19 cellular contexts compared by ENCODE assay signal in the genomic region with DNA sequence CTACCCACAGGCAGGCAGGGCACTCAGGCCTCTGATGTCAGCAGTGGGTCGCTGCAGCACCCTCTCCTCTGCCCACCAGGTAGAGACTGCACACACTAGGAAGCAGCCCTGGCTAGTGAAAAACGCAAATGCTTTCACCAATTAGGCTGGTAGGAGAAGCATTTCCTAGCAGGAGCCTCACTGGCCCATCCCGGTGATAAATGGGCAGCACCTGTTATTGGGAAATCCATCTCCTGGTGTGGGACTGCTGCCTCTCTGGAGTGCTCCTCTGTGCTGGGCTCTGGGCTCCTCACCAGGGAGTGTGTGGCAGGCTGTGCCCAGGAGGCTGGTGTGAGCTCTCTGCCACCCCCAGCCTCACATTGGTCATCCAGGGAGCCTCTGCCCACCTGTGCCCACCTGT.
"Had no signal": no experiment of that assay in that cellular context is flagged by ENCODE, and none has a peak within 500 bp of the region (broad histone marks: within the 10 kb centered on the region; RNA-seq: fewer than 3 reads in every experiment).

No MANE protein-coding gene starts in this region.

- H3K9me3 Mint-ChIP-seq: activated naive CD8-positive, alpha-beta T cell treated with anti-CD3 and anti-CD28 coated beads, Interleukin-2, amount 10 ng/mL, durations not matched to agents 7 days and 5 days; activated T-helper 1 cell treated with anti-CD3 and anti-CD28 coated beads, Interleukin-12 subunit alpha, Interleukin-12 subunit beta, Interleukin-2, Interleukin-4 antibody, amounts not matched to agents 30 ng/mL and 10 ng/mL and 1 ng/mL, durations not matched to agents 14 hours and 24 hours and 36 hours; naive thymus-derived CD8-positive, alpha-beta T cell; T-helper 1 cell treated with Interleukin-12 subunit alpha and Interleukin-12 subunit beta and Interleukin-4 antibody, amounts not matched to agents 30 μg/mL and 1 μg/mL, for 36 hours had no signal

- H3K4me3 Mint-ChIP-seq: activated naive CD8-positive, alpha-beta T cell treated with anti-CD3 and anti-CD28 coated beads, Interleukin-2, amount 10 ng/mL, durations not matched to agents 7 days and 5 days; activated T-helper 1 cell treated with anti-CD3 and anti-CD28 coated beads, Interleukin-12 subunit alpha, Interleukin-12 subunit beta, Interleukin-2, Interleukin-4 antibody, amounts not matched to agents 30 ng/mL and 10 ng/mL and 1 ng/mL, durations not matched to agents 14 hours and 24 hours and 36 hours; naive thymus-derived CD8-positive, alpha-beta T cell; T-helper 1 cell treated with Interleukin-12 subunit alpha and Interleukin-12 subunit beta and Interleukin-4 antibody, amounts not matched to agents 30 μg/mL and 1 μg/mL, for 36 hours had no signal

- H3K36me3 ChIP-seq: heart right ventricle, ovary, sigmoid colon, spleen, thyroid gland had no signal

- H3K27me3 Mint-ChIP-seq: activated naive CD8-positive, alpha-beta T cell treated with anti-CD3 and anti-CD28 coated beads, Interleukin-2, amount 10 ng/mL, durations not matched to agents 7 days and 5 days; naive thymus-derived CD8-positive, alpha-beta T cell had no signal

- DNase-seq: activated CD4-positive, alpha-beta T cell treated with anti-CD3 and anti-CD28 coated beads for 1 hour; activated naive CD8-positive, alpha-beta T cell treated with anti-CD3 and anti-CD28 coated beads, Interleukin-2, amount 10 ng/mL, durations not matched to agents 7 days and 5 days; activated T-cell treated with anti-CD3 and anti-CD28 coated beads for 4 hours; body of pancreas; heart right ventricle; kidney glomerular epithelial cell; mesendoderm; naive thymus-derived CD8-positive, alpha-beta T cell; ovary; sigmoid colon; spleen; stimulated activated CD8-positive, alpha-beta memory T cell treated with anti-CD3 and anti-CD28 coated beads, Interleukin-4, amount 100 ng/mL, for 48 hours; stimulated activated naive CD4-positive, alpha-beta T cell treated with Interleukin-2 at 50 U/mL for 16 hours; thyroid gland had no signal

- H3K27me3 ChIP-seq: body of pancreas, heart right ventricle, ovary, sigmoid colon, spleen, thyroid gland had no signal

- H3K4me3 ChIP-seq: body of pancreas, coronary artery, heart right ventricle, ovary, sigmoid colon, spleen, thyroid gland had no signal

- ATAC-seq: body of pancreas; esophagus mucosa; heart right ventricle; naive thymus-derived CD8-positive, alpha-beta T cell had no signal

- H3K9me3 ChIP-seq: body of pancreas, heart right ventricle, ovary, sigmoid colon, spleen, thyroid gland had no signal

- H3K4me1 ChIP-seq: body of pancreas, sigmoid colon had no signal

- H3K36me3 Mint-ChIP-seq: naive thymus-derived CD8-positive, alpha-beta T cell had no signal

- H3K27ac ChIP-seq: body of pancreas, coronary artery, heart right ventricle, ovary, sigmoid colon, spleen, VCaP had no signal
